ENCODE assay signal across 16 cellular contexts in genomic region chr20:4102381-4102780, GRCh38. TPM values are rescaled to one million over a fixed set of nuclear protein-coding genes. Genes with fewer than 3 reads are reported as not detected.
DNase-seq lines count a peak whose midpoint lies in the region; ATAC-seq and TF ChIP-seq lines count a peak whose summit lies in the region.
"Had no signal": no experiment of that assay in that cellular context is flagged by ENCODE, and none has a peak within 500 bp of the region (broad histone marks: within the 10 kb centered on the region; RNA-seq: fewer than 3 reads in every experiment).

No MANE protein-coding gene starts in this region.

- no peak overlapping the region for H3K4me3 Mint-ChIP-seq in activated CD4-positive, alpha-beta T cell treated with anti-CD3 and anti-CD28 coated beads, Interleukin-2, amount 10 ng/mL, durations not matched to agents 24 days and 14 days
- H3K4me3 Mint-ChIP-seq: CD8-positive, alpha-beta memory T cell; stimulated activated naive CD8-positive, alpha-beta T cell treated with anti-CD3 and anti-CD28 coated beads, Interleukin-15, Interleukin-2, amounts not matched to agents 100 ng/mL and 50 ng/mL, for 24 hours had no signal

- peak overlapping the region; percentile 69 for H2AFZ ChIP-seq in osteoblast (ENCODE audit: low read length)

- H3K36me3 ChIP-seq in osteoblast (ENCODE audit: insufficient read depth, low read length) (no peaks in the 10 kb centered on the region), prostate gland (no peaks in the 10 kb centered on the region)
- H3K36me3 ChIP-seq: neutrophil had no signal

- H4K20me1 ChIP-seq in osteoblast (ENCODE audit: insufficient read depth, low read length), result no peaks in the 10 kb centered on the region

- H3K27ac ChIP-seq in osteoblast (ENCODE audit: low read depth, low read length), result no peak overlapping the region
- no peak overlapping the region for H3K27ac ChIP-seq in prostate gland
- H3K27ac ChIP-seq: neutrophil, VCaP had no signal

- intact Hi-C loops in activated CD4-positive, alpha-beta T cell treated with anti-CD3 and anti-CD28 coated beads, Interleukin-2, amount 10 ng/mL, durations not matched to agents 24 days and 14 days (cut with micrococcal nuclease), result no loop called here
- intact Hi-C loops in prostate gland (cut with DNase I), result loop anchor here (10.0 kb wide), 1 partner anchor 492 kb away; no protein-coding TSS in a partner anchor

- no peak for TF ChIP-seq POLR2A in prostate gland (IDR thresholded peaks at IDR 0.05)

- H3K9me3 ChIP-seq in osteoblast (ENCODE audit: low read depth, low read length) (no peaks in the 10 kb centered on the region), prostate gland (no peaks in the 10 kb centered on the region)
- H3K9me3 ChIP-seq: neutrophil had no signal

- H3K4me1 ChIP-seq in osteoblast (ENCODE audit: insufficient read depth, low read length) (peaks cover 18% of the 10 kb centered on the region), prostate gland (replicated peaks) (no peaks in the 10 kb centered on the region)

- H3K4me2 ChIP-seq in osteoblast (ENCODE audit: insufficient read depth, low read length), result no peak overlapping the region

- H3K27me3 ChIP-seq in osteoblast (ENCODE audit: insufficient read depth, low read length), result no peaks in the 10 kb centered on the region
- H3K27me3 ChIP-seq in prostate gland (replicated peaks; ENCODE audit: insufficient read depth), result no peaks in the 10 kb centered on the region
- H3K27me3 ChIP-seq: neutrophil had no signal

- no peaks in the 10 kb centered on the region for H3K36me3 Mint-ChIP-seq in activated CD4-positive, alpha-beta T cell treated with anti-CD3 and anti-CD28 coated beads, Interleukin-2, amount 10 ng/mL, durations not matched to agents 24 days and 14 days (ENCODE audit: low read depth)
- H3K36me3 Mint-ChIP-seq: CD8-positive, alpha-beta memory T cell had no signal

- H3K4me1 Mint-ChIP-seq in activated CD4-positive, alpha-beta T cell treated with anti-CD3 and anti-CD28 coated beads, Interleukin-2, amount 10 ng/mL, durations not matched to agents 24 days and 14 days, result peaks cover 2% of the 10 kb centered on the region
- H3K4me1 Mint-ChIP-seq: CD8-positive, alpha-beta memory T cell had no signal

- peak overlapping the region; percentile 54 for H3K27ac Mint-ChIP-seq in activated CD4-positive, alpha-beta T cell treated with anti-CD3 and anti-CD28 coated beads, Interleukin-2, amount 10 ng/mL, durations not matched to agents 24 days and 14 days
- H3K27ac Mint-ChIP-seq: stimulated activated naive CD8-positive, alpha-beta T cell treated with anti-CD3 and anti-CD28 coated beads, Interleukin-15, Interleukin-2, amounts not matched to agents 100 ng/mL and 50 ng/mL, for 24 hours had no signal

- no peak for DNase-seq in activated CD4-positive, alpha-beta T cell treated with anti-CD3 and anti-CD28 coated beads, Interleukin-2, amount 10 ng/mL, durations not matched to agents 24 days and 14 days
- no peak for DNase-seq in activated CD4-positive, alpha-beta T cell treated with anti-CD3 and anti-CD28 coated beads for 1 hour
- peak; percentile 28 for DNase-seq in NCI-H82 treated with DMSO at 0.1 percent for 48 hours (lab: John Stamatoyannopoulos, UW; ENCODE audit: unreplicated experiment)
- DNase-seq in choroid plexus epithelial cell (ENCODE audit: low read depth), result peak; percentile 47
- DNase-seq in osteoblast (ENCODE audit: insufficient read length, low spot score, missing footprints), result no peak
- DNase-seq in NCI-H510A treated with DMSO at 0.1 percent for 48 hours (lab: John Stamatoyannopoulos, UW), result no peak
- DNase-seq in prostate gland (ENCODE audit: low spot score), result no peak
- DNase-seq: CD8-positive, alpha-beta memory T cell; cortex of kidney; mesendoderm; NCI-H1092 had no signal

- ATAC-seq in HG03565 (IDR thresholded peaks at IDR 0.05; ENCODE audit: unreplicated experiment), result no peak
- ATAC-seq: HepG2 had no signal

- WGBS in prostate gland, result 43% methylated on average over 6 of the region's 6 CpGs

- no peak overlapping the region for H3K4me3 ChIP-seq in choroid plexus epithelial cell (ENCODE audit: low read depth, low read length)
- H3K4me3 ChIP-seq in osteoblast (ENCODE audit: insufficient read depth, low read length), result no peak overlapping the region
- no peak overlapping the region for H3K4me3 ChIP-seq in prostate gland

- H3K27me3 Mint-ChIP-seq in activated CD4-positive, alpha-beta T cell treated with anti-CD3 and anti-CD28 coated beads, Interleukin-2, amount 10 ng/mL, durations not matched to agents 24 days and 14 days, result peaks cover 11% of the 10 kb centered on the region
- H3K27me3 Mint-ChIP-seq: stimulated activated naive CD8-positive, alpha-beta T cell treated with anti-CD3 and anti-CD28 coated beads, Interleukin-15, Interleukin-2, amounts not matched to agents 100 ng/mL and 50 ng/mL, for 24 hours had no signal

- H3K79me2 ChIP-seq in osteoblast (ENCODE audit: insufficient read depth, low read length), result no peaks in the 10 kb centered on the region

- TF ChIP-seq CTCF in choroid plexus epithelial cell (conservative IDR thresholded peaks at IDR 0.05; ENCODE audit: low read depth, low read length), result no peak
- no peak for TF ChIP-seq CTCF in osteoblast (IDR thresholded peaks at IDR 0.05; ENCODE audit: extremely low read depth, low read depth, low read length)
- no peak for TF ChIP-seq CTCF in prostate gland (IDR thresholded peaks at IDR 0.05)

- no peaks in the 10 kb centered on the region for H3K9me3 Mint-ChIP-seq in activated CD4-positive, alpha-beta T cell treated with anti-CD3 and anti-CD28 coated beads, Interleukin-2, amount 10 ng/mL, durations not matched to agents 24 days and 14 days
- H3K9me3 Mint-ChIP-seq: CD8-positive, alpha-beta memory T cell; stimulated activated naive CD8-positive, alpha-beta T cell treated with anti-CD3 and anti-CD28 coated beads, Interleukin-15, Interleukin-2, amounts not matched to agents 100 ng/mL and 50 ng/mL, for 24 hours had no signal

RNA-seq across cellular contexts. Expression of gene SMOX, which starts 46.2 kb away (rescaled TPM):
- 25.4 and 26.6 TPM in 2 replicates for total RNA-seq in activated CD4-positive, alpha-beta T cell treated with anti-CD3 and anti-CD28 coated beads, Interleukin-2, amount 10 ng/mL, durations not matched to agents 24 days and 14 days
- total RNA-seq in osteoblast (10.5 and 11.2 TPM in 2 replicates), prostate gland (10 to 100 TPM; 22.7 to 26.6 TPM)

Comparison
In these comparisons a context has a peak if more than half of its experiments do, and no peak if none do; other contexts are left out.
1. DNase-seq: peak in NCI-H82 treated with DMSO at 0.1 percent for 48 hours (single experiment) and choroid plexus epithelial cell (single experiment); none in activated CD4-positive, alpha-beta T cell treated with anti-CD3 and anti-CD28 coated beads, Interleukin-2, amount 10 ng/mL, durations not matched to agents 24 days and 14 days (single experiment), activated CD4-positive, alpha-beta T cell treated with anti-CD3 and anti-CD28 coated beads for 1 hour (single experiment), osteoblast (single experiment), NCI-H510A treated with DMSO at 0.1 percent for 48 hours (single experiment) and prostate gland (single experiment).